1 cellular context compared by ENCODE assay signal in the genomic region with DNA sequence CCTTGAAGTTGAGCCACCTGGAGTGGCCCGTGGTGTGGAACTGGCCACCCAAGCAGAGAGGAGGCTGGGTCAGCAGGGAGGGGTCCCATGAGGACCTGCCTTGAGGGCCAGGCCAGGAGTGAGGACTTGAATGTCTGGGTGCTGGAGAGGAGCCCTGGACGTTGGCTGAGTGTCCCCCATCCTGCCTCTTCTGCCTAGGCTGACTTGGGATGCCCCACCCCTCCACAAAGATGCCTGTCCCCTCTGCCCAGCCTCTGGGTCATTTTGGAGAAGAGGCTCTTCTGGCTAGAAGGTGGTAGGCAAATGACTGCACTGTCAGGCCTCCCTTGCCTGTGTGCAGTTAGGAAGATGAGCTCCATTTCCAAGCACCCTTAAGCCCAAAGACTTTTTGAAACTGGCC.
TF ChIP-seq lines count a peak whose summit lies in the region.

No MANE protein-coding gene starts in this region.

TF ChIP-seq in endothelial cell of umbilical vein, 7 proteins besides CTCF, POLR2A, EP300 and RAD21:
- TF ChIP-seq GATA2 (IDR thresholded peaks at IDR 0.05; ENCODE audit: insufficient read depth, insufficient read length, low read depth, low read length) (no peak), POLR2AphosphoS5 (IDR thresholded peaks at IDR 0.05; ENCODE audit: insufficient read depth, low read depth, low read length) (no peak)
TF ChIP-seq in endothelial cell of umbilical vein: peak in this region for 0.
